13 cellular contexts compared by ENCODE assay signal in the genomic region with DNA sequence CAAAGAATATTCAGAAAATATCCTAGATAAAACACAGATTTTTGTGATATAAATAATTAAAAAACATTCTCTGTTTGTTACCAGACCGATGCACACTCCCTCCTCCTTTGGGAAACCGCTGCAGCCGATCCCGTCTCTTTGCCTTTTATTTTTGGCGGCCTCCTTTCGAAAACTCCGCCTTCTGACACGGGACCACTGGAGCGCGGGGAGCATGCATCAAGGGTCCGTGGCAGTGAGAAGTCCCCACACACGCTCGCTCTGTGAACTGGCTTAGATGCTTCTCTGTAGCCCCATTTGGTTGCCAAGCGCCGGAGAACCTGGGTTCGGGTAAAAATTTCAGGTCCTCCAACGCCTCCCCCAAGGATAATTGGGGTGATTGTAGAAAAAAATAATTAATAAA. TPM values are rescaled to one million over a fixed set of nuclear protein-coding genes. Genes with fewer than 3 reads are reported as not detected.
"Had no signal": no experiment of that assay in that cellular context is flagged by ENCODE, and none has a peak within 500 bp of the region (broad histone marks: within the 10 kb centered on the region; RNA-seq: fewer than 3 reads in every experiment).

No MANE protein-coding gene starts in this region.

- H3K27me3 ChIP-seq: ascending aorta, right atrium auricular region had no signal

- ATAC-seq: activated naive CD8-positive, alpha-beta T cell treated with anti-CD3 and anti-CD28 coated beads, Interleukin-2, amount 50 U/mL, for 24 hours had no signal

- H3K9me3 Mint-ChIP-seq: activated CD4-positive, alpha-beta T cell treated with anti-CD3 and anti-CD28 coated beads, Interleukin-2, amount 10 ng/mL, durations not matched to agents 24 days and 14 days; activated naive CD8-positive, alpha-beta T cell treated with anti-CD3 and anti-CD28 coated beads, Interleukin-2, amount 50 U/mL, for 24 hours; activated T-cell treated with anti-CD3 and anti-CD28 coated beads, Interleukin-2, amount 50 U/mL, for 24 hours; mesothelial cell of epicardium had no signal

- H3K4me1 Mint-ChIP-seq: mesothelial cell of epicardium had no signal

- DNase-seq: activated CD4-positive, alpha-beta T cell treated with anti-CD3 and anti-CD28 coated beads, Interleukin-2, amount 10 ng/mL, durations not matched to agents 24 days and 14 days; activated naive CD8-positive, alpha-beta T cell treated with anti-CD3 and anti-CD28 coated beads, Interleukin-2, amount 50 U/mL, for 24 hours; activated T-cell treated with anti-CD3 and anti-CD28 coated beads, Interleukin-2, amount 50 U/mL, for 24 hours; stimulated activated CD4-positive, alpha-beta T cell treated with anti-CD3 and anti-CD28 coated beads, Interleukin-1b, Interleukin-23, amount 100 ng/mL, for 48 hours; stimulated activated naive CD4-positive, alpha-beta T cell treated with Interleukin-2 at 50 U/mL for 16 hours; trophoblast cell had no signal

- H3K4me3 ChIP-seq: ascending aorta, right atrium auricular region had no signal

- H3K4me3 Mint-ChIP-seq: activated naive CD8-positive, alpha-beta T cell treated with anti-CD3 and anti-CD28 coated beads, Interleukin-2, amount 50 U/mL, for 24 hours; activated T-cell treated with anti-CD3 and anti-CD28 coated beads, Interleukin-2, amount 50 U/mL, for 24 hours; mesothelial cell of epicardium had no signal

- H3K27me3 Mint-ChIP-seq: activated CD4-positive, alpha-beta T cell treated with anti-CD3 and anti-CD28 coated beads, Interleukin-2, amount 10 ng/mL, durations not matched to agents 24 days and 14 days; activated naive CD8-positive, alpha-beta T cell treated with anti-CD3 and anti-CD28 coated beads, Interleukin-2, amount 50 U/mL, for 24 hours; activated T-cell treated with anti-CD3 and anti-CD28 coated beads, Interleukin-2, amount 50 U/mL, for 24 hours had no signal

- H3K9me3 ChIP-seq: ascending aorta, right atrium auricular region had no signal

RNA-seq across cellular contexts. Expression of gene KCNJ4, which starts 34.1 kb away (rescaled TPM):
- total RNA-seq: activated CD4-positive, alpha-beta T cell treated with anti-CD3 and anti-CD28 coated beads, Interleukin-2, amount 10 ng/mL, durations not matched to agents 24 days and 14 days; ascending aorta; fibroblast of lung; posterior vena cava had no signal
- polyA plus RNA-seq: fibroblast of lung, keratinocyte, liver had no signal
